1 cellular context compared by ENCODE assay signal in genomic region chr11:110303414-110303826, GRCh38.
A peak's percentile ranks its signal among the peaks of the same experiment; 100 is the strongest.
TF ChIP-seq lines count a peak whose summit lies in the region.

No MANE protein-coding gene starts in this region.

TF ChIP-seq in HEK293, 187 proteins besides CTCF, POLR2A, EP300 and RAD21 (continued from another document):
- TF ChIP-seq ZBTB11 (tag by site-specific recombination; conservative IDR thresholded peaks at IDR 0.05; ENCODE audit: low read depth), result no peak
- TF ChIP-seq ZNF704 (tag by site-specific recombination; IDR thresholded peaks at IDR 0.05), result no peak
- no peak for TF ChIP-seq ZNF623 (tag by site-specific recombination; IDR thresholded peaks at IDR 0.05)
- no peak for TF ChIP-seq ZNF211 (tag by site-specific recombination; IDR thresholded peaks at IDR 0.05; ENCODE audit: low read depth)
- no peak for TF ChIP-seq ZNF600 (tag by site-specific recombination; IDR thresholded peaks at IDR 0.05)
- TF ChIP-seq ZSCAN30 (tag by site-specific recombination; IDR thresholded peaks at IDR 0.05), result 0 out of 2 replicates have a peak, but pooled peaks have one; percentile 52
- no peak for TF ChIP-seq ZXDB (tag by site-specific recombination; IDR thresholded peaks at IDR 0.05)
- no peak for TF ChIP-seq SCRT2 (tag by site-specific recombination; IDR thresholded peaks at IDR 0.05)
- TF ChIP-seq ZIC2 (tag by site-specific recombination; IDR thresholded peaks at IDR 0.05), result no peak
- no peak for TF ChIP-seq BCL11A (tag by site-specific recombination; IDR thresholded peaks at IDR 0.05; ENCODE audit: low read depth)
- no peak for TF ChIP-seq ZBTB1 (tag by site-specific recombination; IDR thresholded peaks at IDR 0.05)
- TF ChIP-seq PRDM6 (tag by site-specific recombination; IDR thresholded peaks at IDR 0.05), result peak; percentile 88
- TF ChIP-seq PRDM10 (tag by site-specific recombination; IDR thresholded peaks at IDR 0.05), result 0 out of 2 replicates have a peak, but pooled peaks have one; percentile 12
- TF ChIP-seq MZF1 (tag by site-specific recombination; IDR thresholded peaks at IDR 0.05; ENCODE audit: borderline replicate concordance), result peak; percentile 33; the same call in 1 of the 2 replicates
- no peak for TF ChIP-seq ZNF292 (tag by site-specific recombination; IDR thresholded peaks at IDR 0.05; ENCODE audit: borderline replicate concordance, low read depth)
- no peak for TF ChIP-seq ZNF341 (tag by site-specific recombination; IDR thresholded peaks at IDR 0.05; ENCODE audit: low read depth)
- no peak for TF ChIP-seq ZNF560 (tag by site-specific recombination; IDR thresholded peaks at IDR 0.05; ENCODE audit: borderline replicate concordance)
- peak; percentile 80 for TF ChIP-seq FEZF1 (tag by site-specific recombination; IDR thresholded peaks at IDR 0.05)
- TF ChIP-seq SP3 (tag by site-specific recombination; IDR thresholded peaks at IDR 0.05), result no peak
- no peak for TF ChIP-seq ZNF157 (tag by site-specific recombination; IDR thresholded peaks at IDR 0.05)
- TF ChIP-seq ZNF610 (tag by site-specific recombination; IDR thresholded peaks at IDR 0.05; ENCODE audit: borderline replicate concordance), result peak; percentile 96; the same call in 1 of the 2 replicates
- TF ChIP-seq ZNF658 (tag by site-specific recombination; IDR thresholded peaks at IDR 0.05), result no peak
- TF ChIP-seq KLF1 (tag by site-specific recombination; IDR thresholded peaks at IDR 0.05), result no peak
- no peak for TF ChIP-seq ZNF621 (tag by site-specific recombination; IDR thresholded peaks at IDR 0.05)
- no peak for TF ChIP-seq ZNF561 (tag by site-specific recombination; IDR thresholded peaks at IDR 0.05; ENCODE audit: borderline replicate concordance)
- TF ChIP-seq TCF7L2 (IDR thresholded peaks at IDR 0.05; ENCODE audit: borderline replicate concordance, low read depth, low read length), result peak; percentile 31; the same call in 1 of the 2 replicates
- no peak for TF ChIP-seq ZBTB7A (tag by site-specific recombination; IDR thresholded peaks at IDR 0.05; ENCODE audit: low read depth)
- TF ChIP-seq ZNF354C (tag by site-specific recombination; IDR thresholded peaks at IDR 0.05; ENCODE audit: borderline replicate concordance, low read depth), result no peak
- TF ChIP-seq SETDB1 (IDR thresholded peaks at IDR 0.05; ENCODE audit: insufficient read length, low read length), result no peak
- no peak for TF ChIP-seq ZNF692 (tag by site-specific recombination; IDR thresholded peaks at IDR 0.05)
